8 cellular contexts compared by ENCODE assay signal in genomic region chr2:136932700-136933099, GRCh38.
A peak's percentile ranks its signal among the peaks of the same experiment; 100 is the strongest.
DNase-seq lines count a peak whose midpoint lies in the region; ATAC-seq, FAIRE-seq and TF ChIP-seq lines count a peak whose summit lies in the region.

No MANE protein-coding gene starts in this region.

- no peaks in the 10 kb centered on the region for H3K9me1 ChIP-seq in keratinocyte (ENCODE audit: control insufficient read depth, extremely low read depth, insufficient read depth, low read length)

- peak; percentile 55 for ATAC-seq in HG03520 (IDR thresholded peaks at IDR 0.05; ENCODE audit: unreplicated experiment)
- no peak for ATAC-seq in HG02623 (IDR thresholded peaks at IDR 0.05; ENCODE audit: unreplicated experiment)
- ATAC-seq in HG03521 (IDR thresholded peaks at IDR 0.05; ENCODE audit: unreplicated experiment), result no peak

- no peak overlapping the region for H3K27ac ChIP-seq in keratinocyte (ENCODE audit: control insufficient read depth, insufficient read depth, low read length)

- dilution Hi-C loops in keratinocyte (cut with MboI; ENCODE audit: extremely low pct_ligation_motif_present, low sequenced_read_pairs), result no loop called here

- no peak for FAIRE-seq in keratinocyte (lab: Jason Lieb, UNC)

- no peak overlapping the region for H2AFZ ChIP-seq in keratinocyte (ENCODE audit: control insufficient read depth, low read length)

- peak; percentile 61 to 78 (median 71) for TF ChIP-seq CTCF in keratinocyte (optimal IDR thresholded peaks at IDR 0.05 in 1 of 3, IDR thresholded peaks at IDR 0.05 in 1 of 3, conservative IDR thresholded peaks at IDR 0.05 in 1 of 3; ENCODE audit: extremely low read depth in 1 of 3, insufficient read depth in 2 of 3, low read length in 3 of 3)

- H3K4me2 ChIP-seq in keratinocyte (ENCODE audit: control insufficient read depth, extremely low read depth, insufficient read depth, low read depth, low read length), result no peak overlapping the region

- H4K20me1 ChIP-seq in keratinocyte (ENCODE audit: control insufficient read depth, extremely low read depth, insufficient read depth, low read length), result no peaks in the 10 kb centered on the region

- no peaks in the 10 kb centered on the region for H3K36me3 ChIP-seq in keratinocyte (ENCODE audit: control insufficient read depth in 2 of 2, extremely low read depth in 1 of 2, insufficient read depth in 2 of 2, low read length in 2 of 2)

- no peaks in the 10 kb centered on the region for H3K4me1 ChIP-seq in keratinocyte (ENCODE audit: control insufficient read depth, extremely low read depth, insufficient read depth, low read length)

- no peaks in the 10 kb centered on the region for H3K9me3 ChIP-seq in keratinocyte (ENCODE audit: control insufficient read depth, low read depth, low read length)

- H3K9ac ChIP-seq in keratinocyte (ENCODE audit: control insufficient read depth, extremely low read depth, insufficient read depth, low read length), result no peak overlapping the region

- no peaks in the 10 kb centered on the region for H3K27me3 ChIP-seq in keratinocyte (ENCODE audit: control insufficient read depth, extremely low read depth, insufficient read depth, low read length)

- DNase-seq in ELR (ENCODE audit: low read depth) (peak; percentile 1), RKO (ENCODE audit: low spot score) (peak; percentile 19), keratinocyte (ENCODE audit: low read depth, low spot score) (no peak), amniotic stem cell (lab: John Stamatoyannopoulos, UW) (no peak), NCI-H226 (no peak)

- no peak overlapping the region for H3K4me3 ChIP-seq in keratinocyte (ENCODE audit: control insufficient read depth in 2 of 3, extremely low read depth in 1 of 3, insufficient read depth in 2 of 3, low read depth in 1 of 3, low read length in 3 of 3)

- no peaks in the 10 kb centered on the region for H3K79me2 ChIP-seq in keratinocyte (ENCODE audit: control insufficient read depth, insufficient read depth, low read length)

Comparison
In these comparisons a context has a peak if more than half of its experiments do, and no peak if none do; other contexts are left out.
1. DNase-seq: peak in ELR (single experiment) and RKO (single experiment); none in keratinocyte (single experiment), amniotic stem cell (single experiment) and NCI-H226 (single experiment).